Comparison of ENCODE assay signal across 7 cellular contexts in genomic region chr10:43649149-43649523, GRCh38.
A peak's percentile ranks its signal among the peaks of the same experiment; 100 is the strongest.
DNase-seq lines count a peak whose midpoint lies in the region; ATAC-seq and TF ChIP-seq lines count a peak whose summit lies in the region.

No MANE protein-coding gene starts in this region.

- H3K9me3 ChIP-seq in KOPT-K1 (ENCODE audit: insufficient read depth, low read length, poor library complexity, severe bottlenecking) (peaks cover 38% of the 10 kb centered on the region), muscle layer of colon (ENCODE audit: low read length) (peaks cover 26% of the 10 kb centered on the region)

- peaks cover 7% of the 10 kb centered on the region for H3K4me1 ChIP-seq in muscle layer of colon (ENCODE audit: insufficient read depth, low read length)

- H3K27ac ChIP-seq in KOPT-K1 (ENCODE audit: low read depth, low read length, poor library complexity, severe bottlenecking) = peak overlapping the region; percentile 71
- H3K27ac ChIP-seq in coronary artery = peak overlapping the region; percentile 59 to 85
- peak overlapping the region; percentile 90 for H3K27ac ChIP-seq in muscle layer of colon (ENCODE audit: low read depth, low read length)

- no peaks in the 10 kb centered on the region for H3K27me3 ChIP-seq in muscle layer of colon (ENCODE audit: control insufficient read depth in 1 of 2, insufficient read depth in 2 of 2, low read length in 2 of 2)

- peak; percentile 2 for ATAC-seq in GM21390 (IDR thresholded peaks at IDR 0.05; ENCODE audit: unreplicated experiment)

- peak overlapping the region; percentile 58 for H3K9ac ChIP-seq in muscle layer of colon (ENCODE audit: low read length)

- no peak for TF ChIP-seq CTCF in coronary artery (IDR thresholded peaks at IDR 0.05)

- no peak for DNase-seq in coronary artery (ENCODE audit: low spot score)
- DNase-seq in NCI-H2196 treated with DMSO at 0.1 percent for 48 hours (lab: John Stamatoyannopoulos, UW; ENCODE audit: unreplicated experiment) = no peak
- DNase-seq in DMS79 treated with DMSO at 0.1 percent for 48 hours (lab: John Stamatoyannopoulos, UW) = no peak
- no peak for DNase-seq in NCI-H510A treated with DMSO at 0.1 percent for 48 hours (lab: John Stamatoyannopoulos, UW)

- H3K4me3 ChIP-seq in coronary artery (peak overlapping the region; percentile 98), muscle layer of colon (ENCODE audit: low read depth in 1 of 2, low read length in 2 of 2) (peak overlapping the region; percentile 89 to 90)

- H3K36me3 ChIP-seq in KOPT-K1 (ENCODE audit: insufficient read depth, low read length) (peaks cover 26% of the 10 kb centered on the region), muscle layer of colon (ENCODE audit: insufficient read depth, low read length) (peaks cover 21% of the 10 kb centered on the region)
